In genomic region chr7:46937826-46938225, GRCh38 we compare ENCODE assay signal across 27 cellular contexts.
"Had no signal": no experiment of that assay in that cellular context is flagged by ENCODE, and none has a peak within 500 bp of the region (broad histone marks: within the 10 kb centered on the region; RNA-seq: fewer than 3 reads in every experiment).

No MANE protein-coding gene starts in this region.

- H3K4me1 ChIP-seq: parathyroid adenoma had no signal

- H3K4me3 ChIP-seq: esophagus squamous epithelium, hepatocyte, left lung, lower lobe of right lung, mucosa of descending colon, sigmoid colon, thoracic aorta, tibial nerve, upper lobe of left lung had no signal

- H2AFZ ChIP-seq: hepatocyte, parathyroid adenoma had no signal

- H3K9me3 ChIP-seq: esophagus squamous epithelium, left lung, lower lobe of right lung, mucosa of descending colon, neutrophil, sigmoid colon, thoracic aorta, tibial nerve, upper lobe of left lung had no signal

- H3K27ac ChIP-seq: esophagus squamous epithelium, hepatocyte, left lung, lower lobe of right lung, neutrophil, parathyroid adenoma, sigmoid colon, thoracic aorta, tibial nerve, upper lobe of left lung had no signal

- H3K36me3 ChIP-seq: esophagus squamous epithelium, left lung, lower lobe of right lung, neutrophil, sigmoid colon, thoracic aorta, tibial nerve, upper lobe of left lung had no signal

- H3K9ac ChIP-seq: parathyroid adenoma had no signal

- H3K27me3 Mint-ChIP-seq: effector memory CD8-positive, alpha-beta T cell; natural killer cell treated with Interleukin-12 subunit alpha and Interleukin-12 subunit beta and Interleukin-15 and Interleukin-18, amount 100 ng/mL, for 72 hours; progenitor cell of endocrine pancreas had no signal

- H3K79me2 ChIP-seq: hepatocyte, parathyroid adenoma had no signal

- H3K36me3 Mint-ChIP-seq: naive B cell; natural killer cell treated with Interleukin-12 subunit alpha and Interleukin-12 subunit beta and Interleukin-15 and Interleukin-18, amount 100 ng/mL, for 72 hours; stimulated activated effector memory CD8-positive, alpha-beta T cell treated with anti-CD3 and anti-CD28 coated beads, Interleukin-12 subunit alpha, Interleukin-12 subunit beta, amount 100 ng/mL, for 72 hours had no signal

- H3K27ac Mint-ChIP-seq: effector memory CD8-positive, alpha-beta T cell; naive B cell; natural killer cell treated with Interleukin-12 subunit alpha and Interleukin-12 subunit beta and Interleukin-15 and Interleukin-18, amount 100 ng/mL, for 72 hours; progenitor cell of endocrine pancreas; stimulated activated effector memory CD8-positive, alpha-beta T cell treated with anti-CD3 and anti-CD28 coated beads, Interleukin-12 subunit alpha, Interleukin-12 subunit beta, amount 100 ng/mL, for 72 hours had no signal

- ATAC-seq: effector memory CD8-positive, alpha-beta T cell; left lung; lower lobe of right lung; mucosa of descending colon; natural killer cell treated with Interleukin-12 subunit alpha and Interleukin-12 subunit beta and Interleukin-15 and Interleukin-18, amount 100 ng/mL, for 72 hours; stimulated activated effector memory CD8-positive, alpha-beta T cell treated with anti-CD3 and anti-CD28 coated beads, Interleukin-12 subunit alpha, Interleukin-12 subunit beta, amount 100 ng/mL, for 72 hours had no signal

- H3K4me3 Mint-ChIP-seq: effector memory CD8-positive, alpha-beta T cell; mesothelial cell of epicardium; naive B cell; natural killer cell treated with Interleukin-12 subunit alpha and Interleukin-12 subunit beta and Interleukin-15 and Interleukin-18, amount 100 ng/mL, for 72 hours; neural crest cell; stimulated activated effector memory CD8-positive, alpha-beta T cell treated with anti-CD3 and anti-CD28 coated beads, Interleukin-12 subunit alpha, Interleukin-12 subunit beta, amount 100 ng/mL, for 72 hours had no signal

- H3K27me3 ChIP-seq: esophagus squamous epithelium, hepatocyte, left lung, neutrophil, sigmoid colon, tibial nerve, upper lobe of left lung had no signal

- DNase-seq: cerebellar nuclear complex; cortex of kidney; effector memory CD8-positive, alpha-beta T cell; erythroblast; esophagus squamous epithelium; foreskin melanocyte; glutamatergic neuron; kidney; left lung; lower lobe of right lung; mucosa of descending colon; naive B cell; sigmoid colon; stimulated activated CD4-positive, alpha-beta T cell treated with anti-CD3 and anti-CD28 coated beads, Interleukin-2, amount 100 ng/mL, for 24 hours; stimulated activated CD4-positive, alpha-beta T cell treated with anti-CD3 and anti-CD28 coated beads, Interleukin-4, amount 100 ng/mL, for 24 hours; stimulated activated naive CD4-positive, alpha-beta T cell treated with Interleukin-2 at 50 U/mL for 16 hours; upper lobe of left lung had no signal

- H3K4me1 Mint-ChIP-seq: naive B cell; neural crest cell; stimulated activated effector memory CD8-positive, alpha-beta T cell treated with anti-CD3 and anti-CD28 coated beads, Interleukin-12 subunit alpha, Interleukin-12 subunit beta, amount 100 ng/mL, for 72 hours had no signal

- H3K4me2 ChIP-seq: hepatocyte had no signal
